In the genomic region with DNA sequence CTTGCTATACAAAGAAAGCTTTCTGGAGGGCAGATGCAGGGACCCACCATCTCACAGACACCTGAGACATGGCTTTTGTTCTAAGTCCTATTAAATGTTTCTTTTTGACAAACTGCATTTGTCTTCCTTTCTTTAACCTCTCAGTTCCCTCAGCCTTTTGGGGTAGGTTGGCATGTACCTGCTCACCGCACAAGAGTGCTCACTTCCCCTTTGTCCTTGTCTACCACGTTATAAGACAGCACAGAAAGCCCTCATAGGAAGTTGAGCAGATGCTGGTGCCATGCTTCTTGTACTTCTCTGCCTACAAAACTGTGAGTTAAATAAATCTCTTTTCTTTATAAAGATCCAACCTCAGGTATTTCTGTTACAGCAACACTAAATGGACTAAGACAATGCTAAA, we compare ENCODE assay signal across 20 cellular contexts. TPM values are rescaled to one million over a fixed set of nuclear protein-coding genes. Genes with fewer than 3 reads are reported as not detected.
DNase-seq lines count a peak whose midpoint lies in the region; ATAC-seq, FAIRE-seq and TF ChIP-seq lines count a peak whose summit lies in the region.
"Had no signal": no experiment of that assay in that cellular context is flagged by ENCODE, and none has a peak within 500 bp of the region (broad histone marks: within the 10 kb centered on the region; RNA-seq: fewer than 3 reads in every experiment).

No MANE protein-coding gene starts in this region.

- TF ChIP-seq POLR2A in GM12891 (IDR thresholded peaks at IDR 0.05; ENCODE audit: low read depth, low read length): no peak

- no peak overlapping the region for H3K4me2 ChIP-seq in Karpas-422 (ENCODE audit: low read depth, low read length, poor library complexity, severe bottlenecking)
- H3K4me2 ChIP-seq: A549 had no signal

- ATAC-seq in GM18907 (IDR thresholded peaks at IDR 0.05; ENCODE audit: unreplicated experiment) (peak; percentile 61), GM21717 (IDR thresholded peaks at IDR 0.05; ENCODE audit: unreplicated experiment) (peak; percentile 80)
- no peak for ATAC-seq in activated T-cell treated with anti-CD3 and anti-CD28 coated beads, Interleukin-2, amount 50 U/mL, for 4 hours
- ATAC-seq: A549, K562 had no signal

- H3K9ac ChIP-seq in Karpas-422 (ENCODE audit: low read length): no peak overlapping the region

- no peaks in the 10 kb centered on the region for H3K36me3 Mint-ChIP-seq in activated naive CD8-positive, alpha-beta T cell treated with anti-CD3 and anti-CD28 coated beads for 36 hours
- no peaks in the 10 kb centered on the region for H3K36me3 Mint-ChIP-seq in activated T-cell treated with anti-CD3 and anti-CD28 coated beads, Interleukin-2, amount 50 U/mL, for 4 hours (ENCODE audit: insufficient read depth)

- H3K27ac ChIP-seq in Karpas-422 (ENCODE audit: low read length): no peak overlapping the region
- H3K27ac ChIP-seq: A549, C4-2B had no signal

- no peak overlapping the region for H3K4me3 Mint-ChIP-seq in activated naive CD8-positive, alpha-beta T cell treated with anti-CD3 and anti-CD28 coated beads for 36 hours
- no peak overlapping the region for H3K4me3 Mint-ChIP-seq in activated T-cell treated with anti-CD3 and anti-CD28 coated beads, Interleukin-2, amount 50 U/mL, for 4 hours

- H2AFZ ChIP-seq in Karpas-422 (ENCODE audit: low read length): no peak overlapping the region

- H3K4me3 ChIP-seq in Karpas-422 (ENCODE audit: low read length): no peak overlapping the region
- H3K4me3 ChIP-seq: A549, K562 had no signal

- no peak overlapping the region for H3K27ac Mint-ChIP-seq in activated naive CD8-positive, alpha-beta T cell treated with anti-CD3 and anti-CD28 coated beads for 36 hours

- no peaks in the 10 kb centered on the region for H3K9me3 ChIP-seq in Karpas-422 (ENCODE audit: low read length)

- no peaks in the 10 kb centered on the region for H3K36me3 ChIP-seq in Karpas-422 (ENCODE audit: insufficient read depth, low read length)

- peaks cover 12% of the 10 kb centered on the region for H3K9me3 Mint-ChIP-seq in activated naive CD8-positive, alpha-beta T cell treated with anti-CD3 and anti-CD28 coated beads for 36 hours
- peaks cover 26% of the 10 kb centered on the region for H3K9me3 Mint-ChIP-seq in activated T-cell treated with anti-CD3 and anti-CD28 coated beads, Interleukin-2, amount 50 U/mL, for 4 hours

- H3K79me2 ChIP-seq in Karpas-422 (ENCODE audit: low read length): no peaks in the 10 kb centered on the region

- H3K4me1 Mint-ChIP-seq in activated naive CD8-positive, alpha-beta T cell treated with anti-CD3 and anti-CD28 coated beads for 36 hours: no peaks in the 10 kb centered on the region
- no peaks in the 10 kb centered on the region for H3K4me1 Mint-ChIP-seq in activated T-cell treated with anti-CD3 and anti-CD28 coated beads, Interleukin-2, amount 50 U/mL, for 4 hours (ENCODE audit: low read depth)

- H3K9me2 ChIP-seq in Karpas-422 (replicated peaks; ENCODE audit: insufficient read depth, low read length): no peaks in the 10 kb centered on the region

- no peak for FAIRE-seq in GM12891 (lab: Jason Lieb, UNC)
- FAIRE-seq: A549, GM19239, K562 had no signal

- no peaks in the 10 kb centered on the region for H4K20me1 ChIP-seq in Karpas-422 (ENCODE audit: insufficient read depth, low read depth, low read length)

- no peaks in the 10 kb centered on the region for H3K27me3 Mint-ChIP-seq in activated naive CD8-positive, alpha-beta T cell treated with anti-CD3 and anti-CD28 coated beads for 36 hours
- H3K27me3 Mint-ChIP-seq in activated T-cell treated with anti-CD3 and anti-CD28 coated beads, Interleukin-2, amount 50 U/mL, for 4 hours (ENCODE audit: low read depth): no peaks in the 10 kb centered on the region

- DNase-seq in GM12891 (ENCODE audit: insufficient read length, low spot score): no peak
- DNase-seq in Karpas-422: peak; percentile 42
- DNase-seq in activated naive CD8-positive, alpha-beta T cell treated with anti-CD3 and anti-CD28 coated beads for 36 hours: no peak
- DNase-seq in COR-L47 (lab: John Stamatoyannopoulos, UW): no peak
- DNase-seq in activated T-cell treated with anti-CD3 and anti-CD28 coated beads, Interleukin-2, amount 50 U/mL, for 4 hours: no peak
- DNase-seq in central memory CD4-positive, alpha-beta T cell: no peak
- DNase-seq: DMS153, H7, NCI-H1092, NCI-H226, NCI-H526, SIG-M5, T-helper 2 cell had no signal

- H3K4me1 ChIP-seq in Karpas-422 (ENCODE audit: low read length): no peaks in the 10 kb centered on the region
- H3K4me1 ChIP-seq: A549 had no signal

- no peaks in the 10 kb centered on the region for H3K27me3 ChIP-seq in Karpas-422 (ENCODE audit: low read length)

TF ChIP-seq in GM12891, 5 proteins besides CTCF, POLR2A, EP300 and RAD21:
- TF ChIP-seq POU2F2 (IDR thresholded peaks at IDR 0.05; ENCODE audit: low read depth, low read length) (no peak), SPI1 (IDR thresholded peaks at IDR 0.05; ENCODE audit: low read depth, low read length) (peak; percentile 25; the same call in 1 of the 2 replicates)

RNA-seq across cellular contexts. Expression of a gene that starts 31.9 kb away (rescaled TPM):
- not detected for polyA plus RNA-seq in GM12891 (2012; ENCODE audit: low read depth, missing spikeins)
- total RNA-seq in Karpas-422 (2014; rRNA removed; shearing (Covaris generic); ENCODE audit: low replicate concordance): not detected in 2 replicates
- not detected for total RNA-seq in activated naive CD8-positive, alpha-beta T cell treated with anti-CD3 and anti-CD28 coated beads for 36 hours
- total RNA-seq in activated T-cell treated with anti-CD3 and anti-CD28 coated beads, Interleukin-2, amount 50 U/mL, for 4 hours: not detected
- total RNA-seq: H7, K562, M059J had no signal
- polyA plus RNA-seq: A549, K562 had no signal

Comparison
In these comparisons a context has a peak if more than half of its experiments do, and no peak if none do; other contexts are left out.
1. ATAC-seq: peak in GM18907 (single experiment) and GM21717 (single experiment); none in activated T-cell treated with anti-CD3 and anti-CD28 coated beads, Interleukin-2, amount 50 U/mL, for 4 hours (0 of 2).